14 cellular contexts compared by ENCODE assay signal in the genomic region with DNA sequence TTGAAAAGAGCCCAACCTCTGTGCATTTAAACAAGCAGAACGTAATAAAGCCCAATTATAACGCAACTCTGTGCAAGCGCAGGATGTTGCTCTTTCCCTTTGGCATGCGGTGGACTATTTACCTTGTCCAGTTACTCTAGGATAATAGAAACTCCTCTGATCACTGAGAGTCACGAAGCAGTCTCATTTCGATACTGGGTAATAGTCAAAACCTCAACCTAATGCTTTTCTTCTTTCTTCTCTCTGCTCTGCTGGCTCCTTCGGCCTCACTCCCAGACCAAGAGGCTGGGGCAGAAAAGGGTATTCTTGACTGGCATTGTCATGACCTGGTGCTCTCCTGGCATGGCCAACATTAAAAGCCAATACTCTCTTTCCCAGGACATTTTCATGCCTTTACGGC.
A peak's percentile ranks its signal among the peaks of the same experiment; 100 is the strongest.
DNase-seq lines count a peak whose midpoint lies in the region; ATAC-seq, FAIRE-seq and TF ChIP-seq lines count a peak whose summit lies in the region.
"Had no signal": no experiment of that assay in that cellular context is flagged by ENCODE, and none has a peak within 500 bp of the region (broad histone marks: within the 10 kb centered on the region; RNA-seq: fewer than 3 reads in every experiment).

No MANE protein-coding gene starts in this region.

- H3K36me3 Mint-ChIP-seq in GM23338 (ENCODE audit: low read depth), result no peaks in the 10 kb centered on the region
- no peaks in the 10 kb centered on the region for H3K36me3 Mint-ChIP-seq in WTC11
- H3K36me3 Mint-ChIP-seq: activated CD4-positive, alpha-beta memory T cell treated with anti-CD3 and anti-CD28 coated beads for 36 hours had no signal

- H3K4me2 ChIP-seq in GM23338, result no peak overlapping the region

- no peaks in the 10 kb centered on the region for H3K4me1 ChIP-seq in GM23338 (ENCODE audit: insufficient read depth)
- H3K4me1 ChIP-seq: testis had no signal

- CTCF ChIA-PET in WTC11 (lab: Charles Lee), result no interaction called here

- H3K4me1 Mint-ChIP-seq in GM23338 (peaks cover 20% of the 10 kb centered on the region), WTC11 (peaks cover 10% of the 10 kb centered on the region)

- no peaks in the 10 kb centered on the region for H4K20me1 ChIP-seq in GM23338 (replicated peaks; ENCODE audit: insufficient read depth)

- H3K4me3 ChIP-seq in GM12864 (ENCODE audit: low read depth, low read length) (peak overlapping the region; percentile 43), GM23338 (no peak overlapping the region)
- H3K4me3 ChIP-seq: testis had no signal

- no peaks in the 10 kb centered on the region for H3K9me3 Mint-ChIP-seq in GM23338
- H3K9me3 Mint-ChIP-seq in WTC11, result no peaks in the 10 kb centered on the region
- H3K9me3 Mint-ChIP-seq: activated CD4-positive, alpha-beta memory T cell treated with anti-CD3 and anti-CD28 coated beads for 36 hours; T-helper 1 cell treated with Interleukin-12 subunit alpha and Interleukin-12 subunit beta and Interleukin-4 antibody, amounts not matched to agents 30 μg/mL and 1 μg/mL, for 36 hours had no signal

- H2AFZ ChIP-seq in GM23338, result 0 out of 2 replicates have a peak overlapping the region, but pooled peaks have one; percentile 5

- H3K36me3 ChIP-seq in GM23338 (ENCODE audit: insufficient read depth), result no peaks in the 10 kb centered on the region

- H3K9me2 ChIP-seq in GM23338 (ENCODE audit: insufficient read depth), result no peaks in the 10 kb centered on the region

- no peak overlapping the region for H3K27ac ChIP-seq in GM23338 (ENCODE audit: low read depth)
- H3K27ac ChIP-seq: testis had no signal

- H3K79me2 ChIP-seq in GM23338 (replicated peaks; ENCODE audit: insufficient read depth), result no peaks in the 10 kb centered on the region

- DNase-seq in GM12864 (ENCODE audit: low read depth) (no peak), GM19239 (ENCODE audit: insufficient read length, low spot score) (no peak), GM23338 (ENCODE audit: low spot score) (no peak), AG20443 (ENCODE audit: low spot score) (no peak), WTC11 (ENCODE audit: low spot score) (no peak)
- no peak for DNase-seq in effector CD4-positive, alpha-beta T cell
- no peak for DNase-seq in activated CD8-positive, alpha-beta memory T cell treated with anti-CD3 and anti-CD28 coated beads, Interleukin-2, amount 50 U/mL, for 48 hours
- DNase-seq: activated CD4-positive, alpha-beta memory T cell treated with anti-CD3 and anti-CD28 coated beads for 36 hours; activated naive CD4-positive, alpha-beta T cell treated with Interleukin-2 at 50 U/mL for 16 hours; NCI-H1694 treated with DMSO at 0.1 percent for 48 hours; OCI-M1; testis had no signal

- FAIRE-seq in GM19239 (lab: Jason Lieb, UNC), result peak; percentile 64

- peaks cover 3% of the 10 kb centered on the region for H3K27me3 Mint-ChIP-seq in GM23338 (ENCODE audit: insufficient read depth, low read depth, poor library complexity)
- H3K27me3 Mint-ChIP-seq in WTC11 (ENCODE audit: low read depth), result peaks cover 8% of the 10 kb centered on the region
- H3K27me3 Mint-ChIP-seq: activated CD4-positive, alpha-beta memory T cell treated with anti-CD3 and anti-CD28 coated beads for 36 hours had no signal

- no peak overlapping the region for H3K27ac Mint-ChIP-seq in GM23338
- H3K27ac Mint-ChIP-seq in WTC11, result no peak overlapping the region
- H3K27ac Mint-ChIP-seq: activated CD4-positive, alpha-beta memory T cell treated with anti-CD3 and anti-CD28 coated beads for 36 hours; T-helper 1 cell treated with Interleukin-12 subunit alpha and Interleukin-12 subunit beta and Interleukin-4 antibody, amounts not matched to agents 30 μg/mL and 1 μg/mL, for 36 hours had no signal

- TF ChIP-seq CTCF in GM12864 (IDR thresholded peaks at IDR 0.05; ENCODE audit: low read depth, low read length, missing control alignments), result no peak
- TF ChIP-seq CTCF in GM23338 (conservative IDR thresholded peaks at IDR 0.05; ENCODE audit: low read depth in 2 of 2), result no peak
- TF ChIP-seq CTCF in WTC11 (IDR thresholded peaks at IDR 0.05), result no peak

- H3F3A ChIP-seq in GM23338 (replicated peaks; ENCODE audit: low read depth), result no peaks in the 10 kb centered on the region

- no peak for ATAC-seq in GM23338
- ATAC-seq in HG03175 (IDR thresholded peaks at IDR 0.05; ENCODE audit: unreplicated experiment), result peak; percentile 75
- ATAC-seq in WTC11, result no peak

- POLR2A ChIA-PET in WTC11 (lab: Charles Lee), result no interaction called here

- H3K27me3 ChIP-seq in GM23338 (ENCODE audit: insufficient read depth), result no peaks in the 10 kb centered on the region
- H3K27me3 ChIP-seq: testis had no signal

- H3K4me3 Mint-ChIP-seq in GM23338 (no peak overlapping the region), WTC11 (no peak overlapping the region)
- H3K4me3 Mint-ChIP-seq: activated CD4-positive, alpha-beta memory T cell treated with anti-CD3 and anti-CD28 coated beads for 36 hours; T-helper 1 cell treated with Interleukin-12 subunit alpha and Interleukin-12 subunit beta and Interleukin-4 antibody, amounts not matched to agents 30 μg/mL and 1 μg/mL, for 36 hours had no signal

TF ChIP-seq in GM23338, 12 proteins besides CTCF, POLR2A, EP300 and RAD21:
- TF ChIP-seq, protein P1, sequence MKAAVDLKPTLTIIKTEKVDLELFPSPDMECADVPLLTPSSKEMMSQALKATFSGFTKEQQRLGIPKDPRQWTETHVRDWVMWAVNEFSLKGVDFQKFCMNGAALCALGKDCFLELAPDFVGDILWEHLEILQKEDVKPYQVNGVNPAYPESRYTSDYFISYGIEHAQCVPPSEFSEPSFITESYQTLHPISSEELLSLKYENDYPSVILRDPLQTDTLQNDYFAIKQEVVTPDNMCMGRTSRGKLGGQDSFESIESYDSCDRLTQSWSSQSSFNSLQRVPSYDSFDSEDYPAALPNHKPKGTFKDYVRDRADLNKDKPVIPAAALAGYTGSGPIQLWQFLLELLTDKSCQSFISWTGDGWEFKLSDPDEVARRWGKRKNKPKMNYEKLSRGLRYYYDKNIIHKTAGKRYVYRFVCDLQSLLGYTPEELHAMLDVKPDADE (IDR thresholded peaks at IDR 0.05), result no peak
- TF ChIP-seq POLR2AphosphoS5 (IDR thresholded peaks at IDR 0.05; ENCODE audit: low read depth) (no peak), ZNF114 (CRISPR knock-in tag; IDR thresholded peaks at IDR 0.05) (no peak)

TF ChIP-seq in WTC11, 78 proteins besides CTCF, POLR2A, EP300 and RAD21 (continues in another document):
- TF ChIP-seq SMAD4 (CRISPR knock-in tag; IDR thresholded peaks at IDR 0.05) (no peak), NFYB (CRISPR knock-in tag; conservative IDR thresholded peaks at IDR 0.05; ENCODE audit: low read depth) (no peak), GABPB1 (CRISPR knock-in tag; IDR thresholded peaks at IDR 0.05) (no peak), ZNF396 (CRISPR knock-in tag; IDR thresholded peaks at IDR 0.05; ENCODE audit: borderline replicate concordance) (no peak), SP1 (CRISPR knock-in tag; conservative IDR thresholded peaks at IDR 0.05) (no peak), ETV6 (CRISPR knock-in tag; IDR thresholded peaks at IDR 0.05) (no peak), NR1H2 (CRISPR knock-in tag; IDR thresholded peaks at IDR 0.05) (no peak), JUN (CRISPR knock-in tag; IDR thresholded peaks at IDR 0.05) (no peak), CBFB (CRISPR knock-in tag; IDR thresholded peaks at IDR 0.05; ENCODE audit: low read depth) (no peak), NFE2L1 (CRISPR knock-in tag; IDR thresholded peaks at IDR 0.05) (no peak)
- TF ChIP-seq, protein P2, sequence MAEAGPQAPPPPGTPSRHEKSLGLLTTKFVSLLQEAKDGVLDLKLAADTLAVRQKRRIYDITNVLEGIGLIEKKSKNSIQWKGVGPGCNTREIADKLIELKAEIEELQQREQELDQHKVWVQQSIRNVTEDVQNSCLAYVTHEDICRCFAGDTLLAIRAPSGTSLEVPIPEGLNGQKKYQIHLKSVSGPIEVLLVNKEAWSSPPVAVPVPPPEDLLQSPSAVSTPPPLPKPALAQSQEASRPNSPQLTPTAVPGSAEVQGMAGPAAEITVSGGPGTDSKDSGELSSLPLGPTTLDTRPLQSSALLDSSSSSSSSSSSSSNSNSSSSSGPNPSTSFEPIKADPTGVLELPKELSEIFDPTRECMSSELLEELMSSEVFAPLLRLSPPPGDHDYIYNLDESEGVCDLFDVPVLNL (CRISPR knock-in tag; IDR thresholded peaks at IDR 0.05; ENCODE audit: borderline replicate concordance, low read depth), result no peak
- TF ChIP-seq, protein P3, sequence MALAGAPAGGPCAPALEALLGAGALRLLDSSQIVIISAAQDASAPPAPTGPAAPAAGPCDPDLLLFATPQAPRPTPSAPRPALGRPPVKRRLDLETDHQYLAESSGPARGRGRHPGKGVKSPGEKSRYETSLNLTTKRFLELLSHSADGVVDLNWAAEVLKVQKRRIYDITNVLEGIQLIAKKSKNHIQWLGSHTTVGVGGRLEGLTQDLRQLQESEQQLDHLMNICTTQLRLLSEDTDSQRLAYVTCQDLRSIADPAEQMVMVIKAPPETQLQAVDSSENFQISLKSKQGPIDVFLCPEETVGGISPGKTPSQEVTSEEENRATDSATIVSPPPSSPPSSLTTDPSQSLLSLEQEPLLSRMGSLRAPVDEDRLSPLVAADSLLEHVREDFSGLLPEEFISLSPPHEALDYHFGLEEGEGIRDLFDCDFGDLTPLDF (CRISPR knock-in tag; IDR thresholded peaks at IDR 0.05), result no peak
- TF ChIP-seq, protein P4, sequence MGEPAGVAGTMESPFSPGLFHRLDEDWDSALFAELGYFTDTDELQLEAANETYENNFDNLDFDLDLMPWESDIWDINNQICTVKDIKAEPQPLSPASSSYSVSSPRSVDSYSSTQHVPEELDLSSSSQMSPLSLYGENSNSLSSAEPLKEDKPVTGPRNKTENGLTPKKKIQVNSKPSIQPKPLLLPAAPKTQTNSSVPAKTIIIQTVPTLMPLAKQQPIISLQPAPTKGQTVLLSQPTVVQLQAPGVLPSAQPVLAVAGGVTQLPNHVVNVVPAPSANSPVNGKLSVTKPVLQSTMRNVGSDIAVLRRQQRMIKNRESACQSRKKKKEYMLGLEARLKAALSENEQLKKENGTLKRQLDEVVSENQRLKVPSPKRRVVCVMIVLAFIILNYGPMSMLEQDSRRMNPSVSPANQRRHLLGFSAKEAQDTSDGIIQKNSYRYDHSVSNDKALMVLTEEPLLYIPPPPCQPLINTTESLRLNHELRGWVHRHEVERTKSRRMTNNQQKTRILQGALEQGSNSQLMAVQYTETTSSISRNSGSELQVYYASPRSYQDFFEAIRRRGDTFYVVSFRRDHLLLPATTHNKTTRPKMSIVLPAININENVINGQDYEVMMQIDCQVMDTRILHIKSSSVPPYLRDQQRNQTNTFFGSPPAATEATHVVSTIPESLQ (CRISPR knock-in tag; IDR thresholded peaks at IDR 0.05), result no peak
- TF ChIP-seq, protein P5, sequence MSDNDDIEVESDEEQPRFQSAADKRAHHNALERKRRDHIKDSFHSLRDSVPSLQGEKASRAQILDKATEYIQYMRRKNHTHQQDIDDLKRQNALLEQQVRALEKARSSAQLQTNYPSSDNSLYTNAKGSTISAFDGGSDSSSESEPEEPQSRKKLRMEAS (CRISPR knock-in tag; IDR thresholded peaks at IDR 0.05), result no peak
